In the genomic region with DNA sequence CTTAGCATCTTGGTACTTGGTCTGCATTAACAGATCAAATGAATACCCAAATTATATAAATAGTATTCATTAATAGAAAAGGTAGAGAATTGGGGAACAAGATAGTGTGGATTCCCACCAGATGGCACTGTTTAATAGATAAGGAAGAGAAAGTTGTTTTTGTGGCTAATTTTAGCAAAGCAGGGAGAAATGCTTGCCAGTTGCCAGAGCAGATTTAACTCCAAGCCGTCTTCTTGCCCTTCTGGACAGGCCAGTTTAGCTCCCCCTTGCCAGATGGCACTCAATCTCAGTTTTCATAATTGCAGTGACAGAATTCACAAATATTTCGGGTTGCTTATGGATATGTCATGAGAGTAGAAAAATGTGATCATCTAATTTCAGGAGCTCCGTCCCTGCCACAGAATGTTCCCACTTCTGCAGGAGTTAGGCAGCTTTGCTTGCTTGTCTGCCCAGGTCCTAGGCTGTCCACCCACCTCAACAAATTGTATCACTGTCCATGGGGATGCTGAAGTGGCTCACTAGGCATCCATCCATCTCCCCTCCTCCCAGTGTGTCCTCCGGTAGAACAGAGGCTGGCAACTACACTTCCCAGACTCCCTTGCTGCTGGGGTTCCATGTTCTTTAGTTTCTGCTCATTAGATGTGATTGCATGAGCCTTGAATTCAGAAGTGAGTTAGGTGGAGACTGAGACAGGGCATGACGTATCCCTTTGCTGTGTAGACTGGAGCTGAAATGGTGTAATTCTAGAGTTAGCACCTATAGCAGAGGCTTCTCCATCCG, we compare ENCODE assay signal across 9 cellular contexts. TPM values are rescaled to one million over a fixed set of nuclear protein-coding genes. Genes with fewer than 3 reads are reported as not detected.
A peak's percentile ranks its signal among the peaks of the same experiment; 100 is the strongest.
DNase-seq lines count a peak whose midpoint lies in the region; ATAC-seq and TF ChIP-seq lines count a peak whose summit lies in the region.
"Had no signal": no experiment of that assay in that cellular context is flagged by ENCODE, and none has a peak within 500 bp of the region (broad histone marks: within the 10 kb centered on the region; RNA-seq: fewer than 3 reads in every experiment).

No MANE protein-coding gene starts in this region.

- peak overlapping the region; percentile 56 for H3K4me2 ChIP-seq in OCI-LY3 (ENCODE audit: low read length)

- no peaks in the 10 kb centered on the region for H3K36me3 ChIP-seq in OCI-LY3 (replicated peaks; ENCODE audit: low read depth, low read length)

- ATAC-seq in GM18511 (IDR thresholded peaks at IDR 0.05; ENCODE audit: unreplicated experiment) = no peak

- H2AFZ ChIP-seq in OCI-LY3 (ENCODE audit: low read depth, low read length) = 0 out of 2 replicates have a peak overlapping the region, but pooled peaks have one; percentile 3

- H3K4me1 ChIP-seq in OCI-LY3 (ENCODE audit: low read length) = peaks cover 4% of the 10 kb centered on the region; the same call in 1 of the 2 replicates

- TF ChIP-seq CTCF in GM12872 (IDR thresholded peaks at IDR 0.05; ENCODE audit: insufficient read depth, low read depth, low read length) (peak; percentile 19; the same call in 1 of the 3 replicates), OCI-LY3 (IDR thresholded peaks at IDR 0.05; ENCODE audit: low read depth, low read length) (peak; percentile 48), epithelial cell of esophagus (IDR thresholded peaks at IDR 0.05; ENCODE audit: insufficient read depth, low read depth, low read length, missing control alignments) (peak; percentile 48), nephron progenitor cell (IDR thresholded peaks at IDR 0.05) (peak; percentile 29)

- no peak overlapping the region for H3K27ac ChIP-seq in OCI-LY3 (ENCODE audit: low read length)

- DNase-seq in A172 (ENCODE audit: low spot score) (peak; percentile 50), epithelial cell of esophagus (ENCODE audit: low read depth) (peak; percentile 56), nephron progenitor cell (no peak), posterior vena cava (ENCODE audit: low spot score) (no peak)
- DNase-seq in activated naive CD4-positive, alpha-beta T cell (lab: John Stamatoyannopoulos, UW) = no peak

- H3K27me3 Mint-ChIP-seq in nephron progenitor cell (ENCODE audit: low read depth, poor library complexity) = peaks cover 3% of the 10 kb centered on the region

- intact Hi-C loops in posterior vena cava (cut with DNase I) = loop anchor here (5.0 to 10.0 kb wide), 2 partner anchors 242 to 244 kb away; no protein-coding TSS in a partner anchor

- no peak overlapping the region for H3K9ac ChIP-seq in OCI-LY3 (ENCODE audit: low read length)

- no peaks in the 10 kb centered on the region for H3K36me3 Mint-ChIP-seq in nephron progenitor cell (ENCODE audit: low read depth)

- H3K4me3 ChIP-seq in OCI-LY3 (ENCODE audit: low read length) (peak overlapping the region; percentile 54), epithelial cell of esophagus (ENCODE audit: low read length) (peak overlapping the region; percentile 2)

- no peak overlapping the region for H3K4me3 Mint-ChIP-seq in nephron progenitor cell
- H3K4me3 Mint-ChIP-seq: dendritic cell treated with granulocyte-macrophage colony-stimulating factor and Interleukin-4, amounts not matched to agents 40 ng/mL and 50 ng/mL, for 4 days had no signal

- H3K27ac Mint-ChIP-seq in nephron progenitor cell = no peak overlapping the region
- H3K27ac Mint-ChIP-seq: dendritic cell treated with granulocyte-macrophage colony-stimulating factor and Interleukin-4, amounts not matched to agents 40 ng/mL and 50 ng/mL, for 4 days had no signal

- no peaks in the 10 kb centered on the region for H4K20me1 ChIP-seq in OCI-LY3 (ENCODE audit: insufficient read depth, low read length)

- no peaks in the 10 kb centered on the region for H3K27me3 ChIP-seq in OCI-LY3 (ENCODE audit: low read depth, low read length)

- no peaks in the 10 kb centered on the region for H3K9me3 Mint-ChIP-seq in nephron progenitor cell
- H3K9me3 Mint-ChIP-seq: dendritic cell treated with granulocyte-macrophage colony-stimulating factor and Interleukin-4, amounts not matched to agents 40 ng/mL and 50 ng/mL, for 4 days had no signal

- H3K79me2 ChIP-seq in OCI-LY3 (ENCODE audit: low read length) = no peaks in the 10 kb centered on the region

- no peaks in the 10 kb centered on the region for H3K9me3 ChIP-seq in OCI-LY3 (ENCODE audit: insufficient read depth, low read length)

- H3K4me1 Mint-ChIP-seq in nephron progenitor cell = peaks cover 44% of the 10 kb centered on the region

RNA-seq across cellular contexts. Expression of gene HEXB, which starts 11.8 kb away (rescaled TPM):
- total RNA-seq in A172 (2014; rRNA removed; shearing (Covaris generic)) = 438 and 450 TPM in 2 replicates
- total RNA-seq in posterior vena cava = 100 to 1,000 TPM; 156 to 209 TPM

RNA-seq across cellular contexts. Expression of gene ENC1, which starts 32.7 kb away (rescaled TPM):
- 26.2 and 28.3 TPM in 2 replicates for total RNA-seq in A172 (2014; rRNA removed; shearing (Covaris generic))
- 10 to 100 TPM; 12.4 to 12.7 TPM for total RNA-seq in posterior vena cava

Comparison
In these comparisons a context has a peak if more than half of its experiments do, and no peak if none do; other contexts are left out.
1. DNase-seq: peak in A172 (single experiment) and epithelial cell of esophagus (single experiment); none in nephron progenitor cell (single experiment), activated naive CD4-positive, alpha-beta T cell (0 of 4) and posterior vena cava (single experiment).
2. Peak in every context shown above with its lines, with median percentiles within 50 percentile points of each other: CTCF ChIP-seq.